In genomic region chr1:119442756-119443155, GRCh38 we compare ENCODE assay signal across 22 cellular contexts. TPM values are rescaled to one million over a fixed set of nuclear protein-coding genes. Genes with fewer than 3 reads are reported as not detected.
"Had no signal": no experiment of that assay in that cellular context is flagged by ENCODE, and none has a peak within 500 bp of the region (broad histone marks: within the 10 kb centered on the region; RNA-seq: fewer than 3 reads in every experiment).

No MANE protein-coding gene starts in this region.

- H3K27ac Mint-ChIP-seq: IgD-negative memory B cell had no signal

- H3K27ac ChIP-seq: HL-60, SJSA1, SK-N-MC had no signal

- H3K36me3 Mint-ChIP-seq: IgD-negative memory B cell had no signal

- H3K4me1 ChIP-seq: SJSA1 had no signal

- H3K9me3 Mint-ChIP-seq: IgD-negative memory B cell had no signal

- H3K9me3 ChIP-seq: MG63, SJSA1 had no signal

- H3K4me3 Mint-ChIP-seq: IgD-negative memory B cell had no signal

- H3K36me3 ChIP-seq: MG63, SJSA1 had no signal

- H3K4me1 Mint-ChIP-seq: IgD-negative memory B cell had no signal

- H3K4me3 ChIP-seq: MG63, SJSA1, SK-N-MC had no signal

- H3K27me3 ChIP-seq: SJSA1 had no signal

- DNase-seq: KBM-7, MG63, NCI-H1092 treated with DMSO at 0.1 percent for 48 hours, NCI-H1436, NCI-H187, NCI-H2029, NCI-H2081 treated with DMSO at 0.1 percent for 48 hours, NCI-H2171, NCI-H226, NCI-H446, NCI-H510A, NCI-H524 treated with DMSO at 0.1 percent for 48 hours, NCI-H69, NCI-H774, Right ventricle myocardium superior, RPMI8226, SIG-M5 had no signal

RNA-seq across cellular contexts. Expression of gene HSD3B2, which starts 27.8 kb away (rescaled TPM):
- total RNA-seq: LHCN-M2, Right ventricle myocardium superior, SJSA1 had no signal
- polyA plus RNA-seq: IgD-negative memory B cell had no signal
